In genomic region chr14:50003213-50004021, GRCh38 we compare ENCODE assay signal across 1 cellular context.
TF ChIP-seq lines count a peak whose summit lies in the region.

No MANE protein-coding gene starts in this region.

TF ChIP-seq in A549, 52 proteins besides CTCF, POLR2A, EP300 and RAD21 (continued from another document):
- TF ChIP-seq, protein P1, sequence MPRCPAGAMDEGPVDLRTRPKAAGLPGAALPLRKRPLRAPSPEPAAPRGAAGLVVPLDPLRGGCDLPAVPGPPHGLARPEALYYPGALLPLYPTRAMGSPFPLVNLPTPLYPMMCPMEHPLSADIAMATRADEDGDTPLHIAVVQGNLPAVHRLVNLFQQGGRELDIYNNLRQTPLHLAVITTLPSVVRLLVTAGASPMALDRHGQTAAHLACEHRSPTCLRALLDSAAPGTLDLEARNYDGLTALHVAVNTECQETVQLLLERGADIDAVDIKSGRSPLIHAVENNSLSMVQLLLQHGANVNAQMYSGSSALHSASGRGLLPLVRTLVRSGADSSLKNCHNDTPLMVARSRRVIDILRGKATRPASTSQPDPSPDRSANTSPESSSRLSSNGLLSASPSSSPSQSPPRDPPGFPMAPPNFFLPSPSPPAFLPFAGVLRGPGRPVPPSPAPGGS (IDR thresholded peaks at IDR 0.05): peak; percentile 76; the same call in 2 of the 3 replicates
- TF ChIP-seq USF2 (IDR thresholded peaks at IDR 0.05) (no peak), NR3C1 (IDR thresholded peaks at IDR 0.05) (no peak), TFCP2L1 (CRISPR knock-in tag; IDR thresholded peaks at IDR 0.05) (no peak), SMC3 (IDR thresholded peaks at IDR 0.05) (peak; percentile 64)
